ENCODE assay signal across 1 cellular context in the genomic region with DNA sequence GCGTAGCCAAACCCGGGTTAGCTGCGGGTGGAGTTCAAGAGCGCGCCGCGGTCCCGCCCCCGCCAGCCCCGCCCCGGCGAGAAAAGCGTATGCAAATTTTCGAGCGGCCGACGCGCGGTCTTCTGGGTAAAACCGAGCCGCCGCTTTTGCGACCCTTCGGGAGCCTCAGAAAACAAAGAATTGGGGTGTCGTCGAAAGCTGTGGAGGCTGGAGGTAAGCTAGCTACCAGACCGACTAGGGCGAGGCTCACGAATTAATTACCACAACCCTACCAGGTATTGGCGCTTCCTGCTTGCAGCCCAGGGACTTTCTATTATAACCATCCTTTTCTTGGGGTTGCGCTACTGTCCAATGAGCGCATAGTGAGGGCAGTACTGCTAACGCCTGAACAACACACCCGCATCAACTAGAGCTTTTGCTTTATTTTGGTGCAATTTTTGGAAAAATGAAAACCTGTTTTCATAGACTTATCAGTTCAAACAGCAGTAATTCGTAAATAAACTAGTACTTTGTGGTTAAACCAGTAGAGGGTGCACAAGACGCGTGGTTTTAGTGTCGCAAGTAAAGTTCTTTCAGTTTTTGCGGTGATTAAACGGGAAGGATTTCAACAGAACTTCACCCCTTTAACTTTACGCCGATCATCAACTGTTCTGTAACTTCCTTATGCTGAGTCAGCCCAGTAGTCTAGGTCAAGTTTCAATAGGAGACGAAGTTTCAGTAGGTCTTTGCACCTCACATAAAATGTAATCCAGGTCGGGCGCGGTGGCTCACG.
TF ChIP-seq lines count a peak whose summit lies in the region.

A gene (plus strand): TSS at position 318 of the 772 bp plus-strand sequence.

TF ChIP-seq in GM12878, 131 proteins besides CTCF, POLR2A, EP300 and RAD21 (continued from another document and continues in another):
- TF ChIP-seq TCF3 (IDR thresholded peaks at IDR 0.05; ENCODE audit: borderline replicate concordance, insufficient read depth, low read depth, low read length), result peak; percentile 95; the same call in 1 of the 2 replicates
- TF ChIP-seq BACH1 (IDR thresholded peaks at IDR 0.05; ENCODE audit: borderline replicate concordance), result peak; percentile 99
- peak; percentile 40; the same call in 1 of the 2 replicates for TF ChIP-seq TAF1 (IDR thresholded peaks at IDR 0.05; ENCODE audit: borderline replicate concordance, low read depth, low read length)
- TF ChIP-seq, protein P1, sequence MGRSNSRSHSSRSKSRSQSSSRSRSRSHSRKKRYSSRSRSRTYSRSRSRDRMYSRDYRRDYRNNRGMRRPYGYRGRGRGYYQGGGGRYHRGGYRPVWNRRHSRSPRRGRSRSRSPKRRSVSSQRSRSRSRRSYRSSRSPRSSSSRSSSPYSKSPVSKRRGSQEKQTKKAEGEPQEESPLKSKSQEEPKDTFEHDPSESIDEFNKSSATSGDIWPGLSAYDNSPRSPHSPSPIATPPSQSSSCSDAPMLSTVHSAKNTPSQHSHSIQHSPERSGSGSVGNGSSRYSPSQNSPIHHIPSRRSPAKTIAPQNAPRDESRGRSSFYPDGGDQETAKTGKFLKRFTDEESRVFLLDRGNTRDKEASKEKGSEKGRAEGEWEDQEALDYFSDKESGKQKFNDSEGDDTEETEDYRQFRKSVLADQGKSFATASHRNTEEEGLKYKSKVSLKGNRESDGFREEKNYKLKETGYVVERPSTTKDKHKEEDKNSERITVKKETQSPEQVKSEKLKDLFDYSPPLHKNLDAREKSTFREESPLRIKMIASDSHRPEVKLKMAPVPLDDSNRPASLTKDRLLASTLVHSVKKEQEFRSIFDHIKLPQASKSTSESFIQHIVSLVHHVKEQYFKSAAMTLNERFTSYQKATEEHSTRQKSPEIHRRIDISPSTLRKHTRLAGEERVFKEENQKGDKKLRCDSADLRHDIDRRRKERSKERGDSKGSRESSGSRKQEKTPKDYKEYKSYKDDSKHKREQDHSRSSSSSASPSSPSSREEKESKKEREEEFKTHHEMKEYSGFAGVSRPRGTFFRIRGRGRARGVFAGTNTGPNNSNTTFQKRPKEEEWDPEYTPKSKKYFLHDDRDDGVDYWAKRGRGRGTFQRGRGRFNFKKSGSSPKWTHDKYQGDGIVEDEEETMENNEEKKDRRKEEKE (IDR thresholded peaks at IDR 0.05), result peak; percentile 79
- TF ChIP-seq, protein P2, sequence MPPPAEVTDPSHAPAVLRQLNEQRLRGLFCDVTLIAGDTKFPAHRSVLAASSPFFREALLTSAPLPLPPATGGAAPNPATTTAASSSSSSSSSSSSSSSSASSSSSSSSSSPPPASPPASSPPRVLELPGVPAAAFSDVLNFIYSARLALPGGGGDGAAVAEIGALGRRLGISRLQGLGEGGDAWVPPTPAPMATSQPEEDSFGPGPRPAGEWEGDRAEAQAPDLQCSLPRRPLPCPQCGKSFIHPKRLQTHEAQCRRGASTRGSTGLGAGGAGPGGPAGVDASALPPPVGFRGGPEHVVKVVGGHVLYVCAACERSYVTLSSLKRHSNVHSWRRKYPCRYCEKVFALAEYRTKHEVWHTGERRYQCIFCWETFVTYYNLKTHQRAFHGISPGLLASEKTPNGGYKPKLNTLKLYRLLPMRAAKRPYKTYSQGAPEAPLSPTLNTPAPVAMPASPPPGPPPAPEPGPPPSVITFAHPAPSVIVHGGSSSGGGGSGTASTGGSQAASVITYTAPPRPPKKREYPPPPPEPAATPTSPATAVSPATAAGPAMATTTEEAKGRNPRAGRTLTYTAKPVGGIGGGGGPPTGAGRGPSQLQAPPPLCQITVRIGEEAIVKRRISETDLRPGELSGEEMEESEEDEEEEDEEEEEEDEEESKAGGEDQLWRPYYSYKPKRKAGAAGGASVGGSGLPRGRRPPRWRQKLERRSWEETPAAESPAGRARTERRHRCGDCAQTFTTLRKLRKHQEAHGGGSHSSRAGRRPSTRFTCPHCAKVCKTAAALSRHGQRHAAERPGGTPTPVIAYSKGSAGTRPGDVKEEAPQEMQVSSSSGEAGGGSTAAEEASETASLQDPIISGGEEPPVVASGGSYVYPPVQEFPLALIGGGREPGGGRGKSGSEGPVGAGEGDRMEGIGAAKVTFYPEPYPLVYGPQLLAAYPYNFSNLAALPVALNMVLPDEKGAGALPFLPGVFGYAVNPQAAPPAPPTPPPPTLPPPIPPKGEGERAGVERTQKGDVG (CRISPR knock-in tag; IDR thresholded peaks at IDR 0.05), result peak; percentile 97
- peak; percentile 89; the same call in 1 of the 2 replicates for TF ChIP-seq EZH2 (IDR thresholded peaks at IDR 0.05; ENCODE audit: borderline replicate concordance, control insufficient read depth, low read depth, low read length)
- TF ChIP-seq ZBED1 (IDR thresholded peaks at IDR 0.05; ENCODE audit: borderline replicate concordance), result peak; percentile 100
- peak; percentile 15 for TF ChIP-seq SIX5 (IDR thresholded peaks at IDR 0.05; ENCODE audit: low read depth, low read length, severe bottlenecking)
- peak; percentile 70; the same call in 1 of the 2 replicates for TF ChIP-seq IRF4 (IDR thresholded peaks at IDR 0.05; ENCODE audit: low read depth, low read length)
- TF ChIP-seq CEBPB (IDR thresholded peaks at IDR 0.05; ENCODE audit: borderline replicate concordance in 1 of 2, low read depth in 2 of 2, low read length in 2 of 2), result peak in 1 of 2 experiments; percentile 96; a peak in 2 of 4 replicates
- TF ChIP-seq GATAD2B (conservative IDR thresholded peaks at IDR 0.05; ENCODE audit: low read depth), result peak; percentile 79
- TF ChIP-seq JUND (IDR thresholded peaks at IDR 0.05; ENCODE audit: low read depth, low read length), result no peak
- peak; percentile 80; the same call in 1 of the 2 replicates for TF ChIP-seq RB1 (IDR thresholded peaks at IDR 0.05; ENCODE audit: borderline replicate concordance)
- TF ChIP-seq, protein P3, sequence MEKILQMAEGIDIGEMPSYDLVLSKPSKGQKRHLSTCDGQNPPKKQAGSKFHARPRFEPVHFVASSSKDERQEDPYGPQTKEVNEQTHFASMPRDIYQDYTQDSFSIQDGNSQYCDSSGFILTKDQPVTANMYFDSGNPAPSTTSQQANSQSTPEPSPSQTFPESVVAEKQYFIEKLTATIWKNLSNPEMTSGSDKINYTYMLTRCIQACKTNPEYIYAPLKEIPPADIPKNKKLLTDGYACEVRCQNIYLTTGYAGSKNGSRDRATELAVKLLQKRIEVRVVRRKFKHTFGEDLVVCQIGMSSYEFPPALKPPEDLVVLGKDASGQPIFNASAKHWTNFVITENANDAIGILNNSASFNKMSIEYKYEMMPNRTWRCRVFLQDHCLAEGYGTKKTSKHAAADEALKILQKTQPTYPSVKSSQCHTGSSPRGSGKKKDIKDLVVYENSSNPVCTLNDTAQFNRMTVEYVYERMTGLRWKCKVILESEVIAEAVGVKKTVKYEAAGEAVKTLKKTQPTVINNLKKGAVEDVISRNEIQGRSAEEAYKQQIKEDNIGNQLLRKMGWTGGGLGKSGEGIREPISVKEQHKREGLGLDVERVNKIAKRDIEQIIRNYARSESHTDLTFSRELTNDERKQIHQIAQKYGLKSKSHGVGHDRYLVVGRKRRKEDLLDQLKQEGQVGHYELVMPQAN (conservative IDR thresholded peaks at IDR 0.05), result no peak; the same call in none of the 2 replicates
- no peak; the same call in 1 of the 2 replicates for TF ChIP-seq SREBF2 (IDR thresholded peaks at IDR 0.05; ENCODE audit: low read length)
- peak; percentile 82; the same call in 1 of the 2 replicates for TF ChIP-seq CHD2 (IDR thresholded peaks at IDR 0.05; ENCODE audit: borderline replicate concordance, low read depth, low read length)
- peak; percentile 59; the same call in 1 of the 2 replicates for TF ChIP-seq STAT3 (IDR thresholded peaks at IDR 0.05; ENCODE audit: low read depth, low read length)
- TF ChIP-seq WRNIP1 (IDR thresholded peaks at IDR 0.05; ENCODE audit: borderline replicate concordance, low read depth, low read length), result 0 out of 2 replicates have a peak, but pooled peaks have one; percentile 69
- peak; percentile 99 for TF ChIP-seq TARDBP (IDR thresholded peaks at IDR 0.05; ENCODE audit: borderline replicate concordance)
- TF ChIP-seq, protein P4, sequence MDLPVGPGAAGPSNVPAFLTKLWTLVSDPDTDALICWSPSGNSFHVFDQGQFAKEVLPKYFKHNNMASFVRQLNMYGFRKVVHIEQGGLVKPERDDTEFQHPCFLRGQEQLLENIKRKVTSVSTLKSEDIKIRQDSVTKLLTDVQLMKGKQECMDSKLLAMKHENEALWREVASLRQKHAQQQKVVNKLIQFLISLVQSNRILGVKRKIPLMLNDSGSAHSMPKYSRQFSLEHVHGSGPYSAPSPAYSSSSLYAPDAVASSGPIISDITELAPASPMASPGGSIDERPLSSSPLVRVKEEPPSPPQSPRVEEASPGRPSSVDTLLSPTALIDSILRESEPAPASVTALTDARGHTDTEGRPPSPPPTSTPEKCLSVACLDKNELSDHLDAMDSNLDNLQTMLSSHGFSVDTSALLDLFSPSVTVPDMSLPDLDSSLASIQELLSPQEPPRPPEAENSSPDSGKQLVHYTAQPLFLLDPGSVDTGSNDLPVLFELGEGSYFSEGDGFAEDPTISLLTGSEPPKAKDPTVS (IDR thresholded peaks at IDR 0.05; ENCODE audit: low read depth, low read length), result peak; percentile 51; the same call in 1 of the 2 replicates
- TF ChIP-seq, protein P5, sequence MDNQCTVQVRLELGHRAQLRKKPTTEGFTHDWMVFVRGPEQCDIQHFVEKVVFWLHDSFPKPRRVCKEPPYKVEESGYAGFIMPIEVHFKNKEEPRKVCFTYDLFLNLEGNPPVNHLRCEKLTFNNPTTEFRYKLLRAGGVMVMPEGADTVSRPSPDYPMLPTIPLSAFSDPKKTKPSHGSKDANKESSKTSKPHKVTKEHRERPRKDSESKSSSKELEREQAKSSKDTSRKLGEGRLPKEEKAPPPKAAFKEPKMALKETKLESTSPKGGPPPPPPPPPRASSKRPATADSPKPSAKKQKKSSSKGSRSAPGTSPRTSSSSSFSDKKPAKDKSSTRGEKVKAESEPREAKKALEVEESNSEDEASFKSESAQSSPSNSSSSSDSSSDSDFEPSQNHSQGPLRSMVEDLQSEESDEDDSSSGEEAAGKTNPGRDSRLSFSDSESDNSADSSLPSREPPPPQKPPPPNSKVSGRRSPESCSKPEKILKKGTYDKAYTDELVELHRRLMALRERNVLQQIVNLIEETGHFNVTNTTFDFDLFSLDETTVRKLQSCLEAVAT (IDR thresholded peaks at IDR 0.05), result peak; percentile 76
- TF ChIP-seq, protein P6, sequence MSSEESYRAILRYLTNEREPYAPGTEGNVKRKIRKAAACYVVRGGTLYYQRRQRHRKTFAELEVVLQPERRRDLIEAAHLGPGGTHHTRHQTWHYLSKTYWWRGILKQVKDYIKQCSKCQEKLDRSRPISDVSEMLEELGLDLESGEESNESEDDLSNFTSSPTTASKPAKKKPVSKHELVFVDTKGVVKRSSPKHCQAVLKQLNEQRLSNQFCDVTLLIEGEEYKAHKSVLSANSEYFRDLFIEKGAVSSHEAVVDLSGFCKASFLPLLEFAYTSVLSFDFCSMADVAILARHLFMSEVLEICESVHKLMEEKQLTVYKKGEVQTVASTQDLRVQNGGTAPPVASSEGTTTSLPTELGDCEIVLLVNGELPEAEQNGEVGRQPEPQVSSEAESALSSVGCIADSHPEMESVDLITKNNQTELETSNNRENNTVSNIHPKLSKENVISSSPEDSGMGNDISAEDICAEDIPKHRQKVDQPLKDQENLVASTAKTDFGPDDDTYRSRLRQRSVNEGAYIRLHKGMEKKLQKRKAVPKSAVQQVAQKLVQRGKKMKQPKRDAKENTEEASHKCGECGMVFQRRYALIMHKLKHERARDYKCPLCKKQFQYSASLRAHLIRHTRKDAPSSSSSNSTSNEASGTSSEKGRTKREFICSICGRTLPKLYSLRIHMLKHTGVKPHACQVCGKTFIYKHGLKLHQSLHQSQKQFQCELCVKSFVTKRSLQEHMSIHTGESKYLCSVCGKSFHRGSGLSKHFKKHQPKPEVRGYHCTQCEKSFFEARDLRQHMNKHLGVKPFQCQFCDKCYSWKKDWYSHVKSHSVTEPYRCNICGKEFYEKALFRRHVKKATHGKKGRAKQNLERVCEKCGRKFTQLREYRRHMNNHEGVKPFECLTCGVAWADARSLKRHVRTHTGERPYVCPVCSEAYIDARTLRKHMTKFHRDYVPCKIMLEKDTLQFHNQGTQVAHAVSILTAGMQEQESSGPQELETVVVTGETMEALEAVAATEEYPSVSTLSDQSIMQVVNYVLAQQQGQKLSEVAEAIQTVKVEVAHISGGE (CRISPR knock-in tag; IDR thresholded peaks at IDR 0.05), result peak; percentile 75
- TF ChIP-seq ZZZ3 (IDR thresholded peaks at IDR 0.05; ENCODE audit: control insufficient read depth, insufficient read length, low read depth), result no peak
- peak; percentile 100 for TF ChIP-seq POLR2AphosphoS2 (IDR thresholded peaks at IDR 0.05; ENCODE audit: low read depth, low read length)
- TF ChIP-seq ZSCAN29 (IDR thresholded peaks at IDR 0.05), result peak; percentile 90
- TF ChIP-seq, protein P7, sequence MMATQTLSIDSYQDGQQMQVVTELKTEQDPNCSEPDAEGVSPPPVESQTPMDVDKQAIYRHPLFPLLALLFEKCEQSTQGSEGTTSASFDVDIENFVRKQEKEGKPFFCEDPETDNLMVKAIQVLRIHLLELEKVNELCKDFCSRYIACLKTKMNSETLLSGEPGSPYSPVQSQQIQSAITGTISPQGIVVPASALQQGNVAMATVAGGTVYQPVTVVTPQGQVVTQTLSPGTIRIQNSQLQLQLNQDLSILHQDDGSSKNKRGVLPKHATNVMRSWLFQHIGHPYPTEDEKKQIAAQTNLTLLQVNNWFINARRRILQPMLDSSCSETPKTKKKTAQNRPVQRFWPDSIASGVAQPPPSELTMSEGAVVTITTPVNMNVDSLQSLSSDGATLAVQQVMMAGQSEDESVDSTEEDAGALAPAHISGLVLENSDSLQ (IDR thresholded peaks at IDR 0.05), result peak; percentile 17; the same call in 1 of the 2 replicates
- TF ChIP-seq NFYA (IDR thresholded peaks at IDR 0.05; ENCODE audit: borderline replicate concordance, low read depth, low read length), result no peak
- TF ChIP-seq NRF1 (conservative IDR thresholded peaks at IDR 0.05; ENCODE audit: low read depth, low read length), result no peak
- peak; percentile 90 for TF ChIP-seq IKZF1 (conservative IDR thresholded peaks at IDR 0.05)
- TF ChIP-seq, protein P8, sequence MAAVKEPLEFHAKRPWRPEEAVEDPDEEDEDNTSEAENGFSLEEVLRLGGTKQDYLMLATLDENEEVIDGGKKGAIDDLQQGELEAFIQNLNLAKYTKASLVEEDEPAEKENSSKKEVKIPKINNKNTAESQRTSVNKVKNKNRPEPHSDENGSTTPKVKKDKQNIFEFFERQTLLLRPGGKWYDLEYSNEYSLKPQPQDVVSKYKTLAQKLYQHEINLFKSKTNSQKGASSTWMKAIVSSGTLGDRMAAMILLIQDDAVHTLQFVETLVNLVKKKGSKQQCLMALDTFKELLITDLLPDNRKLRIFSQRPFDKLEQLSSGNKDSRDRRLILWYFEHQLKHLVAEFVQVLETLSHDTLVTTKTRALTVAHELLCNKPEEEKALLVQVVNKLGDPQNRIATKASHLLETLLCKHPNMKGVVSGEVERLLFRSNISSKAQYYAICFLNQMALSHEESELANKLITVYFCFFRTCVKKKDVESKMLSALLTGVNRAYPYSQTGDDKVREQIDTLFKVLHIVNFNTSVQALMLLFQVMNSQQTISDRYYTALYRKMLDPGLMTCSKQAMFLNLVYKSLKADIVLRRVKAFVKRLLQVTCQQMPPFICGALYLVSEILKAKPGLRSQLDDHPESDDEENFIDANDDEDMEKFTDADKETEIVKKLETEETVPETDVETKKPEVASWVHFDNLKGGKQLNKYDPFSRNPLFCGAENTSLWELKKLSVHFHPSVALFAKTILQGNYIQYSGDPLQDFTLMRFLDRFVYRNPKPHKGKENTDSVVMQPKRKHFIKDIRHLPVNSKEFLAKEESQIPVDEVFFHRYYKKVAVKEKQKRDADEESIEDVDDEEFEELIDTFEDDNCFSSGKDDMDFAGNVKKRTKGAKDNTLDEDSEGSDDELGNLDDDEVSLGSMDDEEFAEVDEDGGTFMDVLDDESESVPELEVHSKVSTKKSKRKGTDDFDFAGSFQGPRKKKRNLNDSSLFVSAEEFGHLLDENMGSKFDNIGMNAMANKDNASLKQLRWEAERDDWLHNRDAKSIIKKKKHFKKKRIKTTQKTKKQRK (IDR thresholded peaks at IDR 0.05; ENCODE audit: low read depth, low read length), result peak; percentile 10; the same call in 1 of the 2 replicates
- peak; percentile 99 for TF ChIP-seq SMAD1 (IDR thresholded peaks at IDR 0.05; ENCODE audit: low read depth, partially characterized antibody)
